In genomic region chr1:74426208-74426932, GRCh38 we compare ENCODE assay signal across 13 cellular contexts.
DNase-seq lines count a peak whose midpoint lies in the region; ATAC-seq and TF ChIP-seq lines count a peak whose summit lies in the region.
"Had no signal": no experiment of that assay in that cellular context is flagged by ENCODE, and none has a peak within 500 bp of the region (broad histone marks: within the 10 kb centered on the region; RNA-seq: fewer than 3 reads in every experiment).

No MANE protein-coding gene starts in this region.

- 49% methylated on average over 5 of the region's 7 CpGs for WGBS in mammary epithelial cell (ENCODE audit: low coverage, missing lambda C conversion rate)
- WGBS in gastroesophageal sphincter (ENCODE audit: low coverage in 1 of 2), 2 donors: 25% methylated on average over 5 to 7 of the region's 7 CpGs

- H3K27ac Mint-ChIP-seq in neural progenitor cell: peak overlapping the region; percentile 51

- H3F3A ChIP-seq in neural progenitor cell (ENCODE audit: low read depth): no peaks in the 10 kb centered on the region

- H3K27me3 Mint-ChIP-seq in neural progenitor cell (ENCODE audit: insufficient read depth, low read depth): peaks cover 2% of the 10 kb centered on the region

- no peak for TF ChIP-seq CTCF in mammary epithelial cell (conservative IDR thresholded peaks at IDR 0.05 in 1 of 2, IDR thresholded peaks at IDR 0.05 in 1 of 2; ENCODE audit: extremely low read depth in 1 of 2, insufficient read depth in 1 of 2, low read depth in 1 of 2, low read length in 2 of 2)
- TF ChIP-seq CTCF in neural progenitor cell (IDR thresholded peaks at IDR 0.05): no peak
- TF ChIP-seq CTCF in gastroesophageal sphincter (IDR thresholded peaks at IDR 0.05): no peak

- H3K36me3 Mint-ChIP-seq in neural progenitor cell: no peaks in the 10 kb centered on the region

- H4K20me1 ChIP-seq in mammary epithelial cell (ENCODE audit: insufficient read depth, low read length) (no peaks in the 10 kb centered on the region), neural progenitor cell (ENCODE audit: low read depth) (no peaks in the 10 kb centered on the region)

- H3K4me1 ChIP-seq in mammary epithelial cell (ENCODE audit: insufficient read depth, low read length) (no peaks in the 10 kb centered on the region), neural progenitor cell (peaks cover 22% of the 10 kb centered on the region), gastroesophageal sphincter (peaks cover 0 to 16% (median 0%) of the 10 kb centered on the region in 3 donors)

- H3K4me3 ChIP-seq in mammary epithelial cell (replicated peaks in 1 of 3; ENCODE audit: insufficient read depth in 1 of 3, low read depth in 2 of 3, low read length in 3 of 3) (no peak overlapping the region), neural progenitor cell (no peak overlapping the region), gastroesophageal sphincter (no peak overlapping the region)
- H3K4me3 ChIP-seq: PC-9, thoracic aorta had no signal

- H3K36me3 ChIP-seq in mammary epithelial cell (ENCODE audit: insufficient read depth, low read length): no peaks in the 10 kb centered on the region
- no peaks in the 10 kb centered on the region for H3K36me3 ChIP-seq in neural progenitor cell
- H3K36me3 ChIP-seq in gastroesophageal sphincter: no peaks in the 10 kb centered on the region
- H3K36me3 ChIP-seq: thoracic aorta had no signal

- peaks cover 62% of the 10 kb centered on the region for H3K4me1 Mint-ChIP-seq in neural progenitor cell

- ATAC-seq in gastroesophageal sphincter (no peak), esophagus mucosa (no peak)

- H2AFZ ChIP-seq in mammary epithelial cell (ENCODE audit: low read depth, low read length): no peak overlapping the region
- H2AFZ ChIP-seq in neural progenitor cell (replicated peaks): no peak overlapping the region
- H2AFZ ChIP-seq: PC-9 had no signal

- dilution Hi-C loops in mammary epithelial cell (cut with HindIII; ENCODE audit: low sequenced_read_pairs): no loop called here

- intact Hi-C loops in mammary epithelial cell (cut with micrococcal nuclease): no loop called here

- H3K9me3 ChIP-seq in mammary epithelial cell (replicated peaks; ENCODE audit: insufficient read depth, low read length) (no peaks in the 10 kb centered on the region), neural progenitor cell (ENCODE audit: low read depth) (no peaks in the 10 kb centered on the region), gastroesophageal sphincter (no peaks in the 10 kb centered on the region)
- H3K9me3 ChIP-seq: thoracic aorta had no signal

- no peak for TF ChIP-seq EP300 in gastroesophageal sphincter (IDR thresholded peaks at IDR 0.05)

- BruUV-seq in mammary epithelial cell (replicated peaks; lab: Mats Ljungman, UMichigan): no TSS peak

- CTCF ChIA-PET in mammary epithelial cell (lab: Charles Lee; ENCODE audit: low non-redundant PET): no interaction called here

- H3K27ac ChIP-seq in mammary epithelial cell (ENCODE audit: insufficient read depth, low read depth, low read length) (no peak overlapping the region), neural progenitor cell (no peak overlapping the region), gastroesophageal sphincter (no peak overlapping the region)
- H3K27ac ChIP-seq: C4-2B, PC-9, thoracic aorta had no signal

- no peaks in the 10 kb centered on the region for H3K79me2 ChIP-seq in mammary epithelial cell (ENCODE audit: insufficient read depth, low read length)
- H3K79me2 ChIP-seq in neural progenitor cell (ENCODE audit: low read depth): no peaks in the 10 kb centered on the region

- no peaks in the 10 kb centered on the region for H3K9me3 Mint-ChIP-seq in neural progenitor cell

- DNase-seq in NCI-H1105 (lab: John Stamatoyannopoulos, UW) (peak; percentile 35), NCI-H2227 (lab: John Stamatoyannopoulos, UW; ENCODE audit: unreplicated experiment) (peak; percentile 57), mammary epithelial cell (peak; percentile 0), neural progenitor cell (ENCODE audit: low spot score) (no peak), AG08395 (ENCODE audit: low spot score) (no peak)
- DNase-seq: activated naive CD4-positive, alpha-beta T cell treated with Interleukin-2 at 50 U/mL for 16 hours; glutamatergic neuron; PC-9; stimulated activated CD4-positive, alpha-beta T cell treated with anti-CD3 and anti-CD28 coated beads, Interleukin-15, amount 100 ng/mL, for 24 hours had no signal

- no peaks in the 10 kb centered on the region for H3K27me3 ChIP-seq in mammary epithelial cell (ENCODE audit: insufficient read depth, low read length)
- H3K27me3 ChIP-seq in neural progenitor cell: no peaks in the 10 kb centered on the region
- no peaks in the 10 kb centered on the region for H3K27me3 ChIP-seq in gastroesophageal sphincter

- H3K9ac ChIP-seq in mammary epithelial cell (ENCODE audit: insufficient read depth, low read length) (no peak overlapping the region), neural progenitor cell (no peak overlapping the region)

- H3K4me3 Mint-ChIP-seq in neural progenitor cell: no peak overlapping the region

- in situ Hi-C loops in mammary epithelial cell (cut with MboI; ENCODE audit: low sequenced_read_pairs in 2 of 2): no loop called here

- no peak for TF ChIP-seq POLR2A in gastroesophageal sphincter (IDR thresholded peaks at IDR 0.05)

- H3K4me2 ChIP-seq in mammary epithelial cell (ENCODE audit: insufficient read depth, low read depth, low read length) (no peak overlapping the region), neural progenitor cell (no peak overlapping the region)
- H3K4me2 ChIP-seq: PC-9 had no signal

Comparison
In these comparisons a context has a peak if more than half of its experiments do, and no peak if none do; other contexts are left out.
1. DNase-seq: peak in NCI-H1105 (single experiment), NCI-H2227 (single experiment) and mammary epithelial cell (single experiment); none in neural progenitor cell (single experiment) and AG08395 (single experiment).